In genomic region chr6:131924881-131925474, GRCh38 we compare ENCODE assay signal across 9 cellular contexts. TPM values are rescaled to one million over a fixed set of nuclear protein-coding genes. Genes with fewer than 3 reads are reported as not detected.
A peak's percentile ranks its signal among the peaks of the same experiment; 100 is the strongest.
DNase-seq lines count a peak whose midpoint lies in the region; ATAC-seq, FAIRE-seq and TF ChIP-seq lines count a peak whose summit lies in the region.
"Had no signal": no experiment of that assay in that cellular context is flagged by ENCODE, and none has a peak within 500 bp of the region (broad histone marks: within the 10 kb centered on the region; RNA-seq: fewer than 3 reads in every experiment).

No MANE protein-coding gene starts in this region.

- POLR2A ChIA-PET in SK-N-SH (lab: Yijun Ruan, JAX) = no interaction called here

- TF ChIP-seq CTCF in AG10803 (conservative IDR thresholded peaks at IDR 0.05; ENCODE audit: low read length) (peak; percentile 69), HFFc6 (IDR thresholded peaks at IDR 0.05) (peak; percentile 82), SK-N-SH (IDR thresholded peaks at IDR 0.05) (peak; percentile 75), heart right ventricle (IDR thresholded peaks at IDR 0.05) (peak; percentile 24 to 78 (median 58)), tibial artery (IDR thresholded peaks at IDR 0.05) (peak; percentile 63 to 67)

- DNase-seq in AG10803 (ENCODE audit: low read depth) (peak; percentile 59), HFFc6 (peak; percentile 41), SK-N-SH (no peak), heart right ventricle (no peak), tibial artery (no peak), cerebellar nuclear complex (lab: John Stamatoyannopoulos, UW) (no peak), H54 (ENCODE audit: insufficient read length, low spot score) (no peak)

- H3K27ac Mint-ChIP-seq in HFFc6 = no peak overlapping the region

- H3K36me3 ChIP-seq in SK-N-SH (replicated peaks in 1 of 2; ENCODE audit: control insufficient read depth in 1 of 2, insufficient read depth in 2 of 2, low read length in 1 of 2) = no peaks in the 10 kb centered on the region
- no peaks in the 10 kb centered on the region for H3K36me3 ChIP-seq in heart right ventricle
- H3K36me3 ChIP-seq in tibial artery = no peaks in the 10 kb centered on the region

- WGBS in SK-N-SH (ENCODE audit: low lambda C conversion rate) = 6% methylated on average over 4 of the region's 4 CpGs
- 14 to 20% methylated on average over 4 of the region's 4 CpGs for WGBS in heart right ventricle, 2 donors

- H3K4me1 ChIP-seq in SK-N-SH (ENCODE audit: control insufficient read depth in 1 of 2, insufficient read depth in 2 of 2, low read depth in 1 of 2, low read length in 1 of 2) = no peaks in the 10 kb centered on the region
- H3K4me1 ChIP-seq in heart right ventricle = no peaks in the 10 kb centered on the region
- peaks cover 0 to 7% (median 2%) of the 10 kb centered on the region in 4 donors for H3K4me1 ChIP-seq in tibial artery

- H3K79me2 ChIP-seq in SK-N-SH (ENCODE audit: insufficient read depth) = no peaks in the 10 kb centered on the region

- H3K4me2 ChIP-seq in SK-N-SH = no peak overlapping the region

- intact Hi-C loops in heart right ventricle (cut with DNase I) = loop anchor here (2.0 to 10.0 kb wide), 9 partner anchors 236 to 560 kb away; no protein-coding TSS in a partner anchor
- intact Hi-C loops in tibial artery (cut with DNase I; ENCODE audit: low total_unique reads) = loop anchor here (2.0 to 5.0 kb wide), 2 partner anchors 237 to 296 kb away; no protein-coding TSS in a partner anchor

- peak; percentile 60 for TF ChIP-seq RAD21 in SK-N-SH (IDR thresholded peaks at IDR 0.05; ENCODE audit: low read length)

- H3K36me3 Mint-ChIP-seq in HFFc6 (ENCODE audit: low read depth) = peaks cover 4% of the 10 kb centered on the region; the same call in 1 of the 2 replicates

- peaks cover 10% of the 10 kb centered on the region for H3F3A ChIP-seq in SK-N-SH (replicated peaks; ENCODE audit: insufficient read depth)

- H3K9me2 ChIP-seq in SK-N-SH = no peaks in the 10 kb centered on the region

- CTCF ChIA-PET in SK-N-SH (lab: Yijun Ruan, JAX) = interaction anchor here (0.6 to 4.1 kb wide), 8 partner anchors 10 to 322 kb away, joined by 3 to 30 read pairs (median 3); partner anchors contain the start of gene CCN2

- H3K9ac ChIP-seq in SK-N-SH = no peak overlapping the region

- H3K27me3 ChIP-seq in SK-N-SH (ENCODE audit: insufficient read depth) (no peaks in the 10 kb centered on the region), heart right ventricle (no peaks in the 10 kb centered on the region), tibial artery (no peaks in the 10 kb centered on the region)

- ATAC-seq in heart right ventricle (peak in 4 of 8 donors; percentile 53 to 65 (median 58)), GM19023 (IDR thresholded peaks at IDR 0.05; ENCODE audit: unreplicated experiment) (no peak)

- H3K9me3 ChIP-seq in SK-N-SH (peaks cover 14% of the 10 kb centered on the region), heart right ventricle (peaks cover 0 to 27% (median 4%) of the 10 kb centered on the region in 11 donors), tibial artery (peaks cover 0 to 13% (median 4%) of the 10 kb centered on the region in 3 donors)

- H4K20me1 ChIP-seq in SK-N-SH (ENCODE audit: insufficient read depth) = no peaks in the 10 kb centered on the region

- no peak for TF ChIP-seq POLR2A in H54 (IDR thresholded peaks at IDR 0.05; ENCODE audit: low read depth, low read length)

- H3K4me3 ChIP-seq in AG10803 (ENCODE audit: low read length) = no peak overlapping the region
- H3K4me3 ChIP-seq in SK-N-SH (ENCODE audit: low read depth in 2 of 2, low read length in 1 of 2) = peak overlapping the region in 1 of 2 experiments; percentile 2; a peak in 1 of 4 replicates
- no peak overlapping the region for H3K4me3 ChIP-seq in heart right ventricle
- H3K4me3 ChIP-seq in tibial artery = no peak overlapping the region

- no peak for TF ChIP-seq EP300 in SK-N-SH (IDR thresholded peaks at IDR 0.05; ENCODE audit: borderline replicate concordance in 1 of 2, low read depth in 1 of 2, low read length in 1 of 2)

- H3K4me1 Mint-ChIP-seq in HFFc6 (ENCODE audit: low read depth) = peaks cover 15% of the 10 kb centered on the region

- 0 out of 2 replicates have a peak overlapping the region, but pooled peaks have one; percentile 15 for H2AFZ ChIP-seq in SK-N-SH (ENCODE audit: low read depth)

- H3K9me3 Mint-ChIP-seq in HFFc6 = peaks cover 9% of the 10 kb centered on the region

- no peak overlapping the region; a peak in 1 of 4 replicates for H3K27ac ChIP-seq in SK-N-SH (ENCODE audit: low read depth in 2 of 2, low read length in 1 of 2)
- no peak overlapping the region for H3K27ac ChIP-seq in heart right ventricle
- no peak overlapping the region for H3K27ac ChIP-seq in tibial artery

- FAIRE-seq in H54 (lab: Jason Lieb, UNC) = no peak
- FAIRE-seq: colon had no signal

- H3K27me3 Mint-ChIP-seq in HFFc6 (ENCODE audit: insufficient read depth) = no peaks in the 10 kb centered on the region

- H3K4me3 Mint-ChIP-seq in HFFc6 = no peak overlapping the region

TF ChIP-seq in SK-N-SH, 30 proteins besides CTCF, POLR2A, EP300 and RAD21:
- no peak for TF ChIP-seq USF2 (IDR thresholded peaks at IDR 0.05; ENCODE audit: borderline replicate concordance, low read depth, low read length)
- TF ChIP-seq RXRA (IDR thresholded peaks at IDR 0.05; ENCODE audit: borderline replicate concordance, low read depth) = 0 out of 2 replicates have a peak, but pooled peaks have one; percentile 8
- peak; percentile 55 for TF ChIP-seq SMC3 (IDR thresholded peaks at IDR 0.05; ENCODE audit: low read depth, low read length)
- TF ChIP-seq FOSL2 (IDR thresholded peaks at IDR 0.05; ENCODE audit: borderline replicate concordance, low read depth) = no peak
- TF ChIP-seq PBX3 (IDR thresholded peaks at IDR 0.05) = peak; percentile 77

RNA-seq across cellular contexts. Expression of gene CCN2, which starts 26.2 kb away (rescaled TPM):
- total RNA-seq in HFFc6 (2021; fragmentation: NEBNext Ultra II Directional; extraction: Animal tissue kit (Norgen Biotek cat#: 25700)) = 100 to 1,000 TPM; 493 to 923 (median 550) TPM
- polyA plus RNA-seq in SK-N-SH (2012; rRNA removed) = 486 and 709 TPM in 2 replicates
- 749 and 798 TPM in 2 replicates for polyA plus RNA-seq in SK-N-SH (2012; cell fraction: cytosol; rRNA removed)
- 877 and 1,310 TPM in 2 replicates for polyA plus RNA-seq in SK-N-SH (2012; cell fraction: nucleus; rRNA removed)
- 10 to 100 TPM in 9 of 10 donors, 1 to 10 TPM in 1; 6.1 to 60.5 (median 40.7) TPM for total RNA-seq in heart right ventricle
- polyA plus RNA-seq in heart right ventricle = 10 to 100 TPM in 1 of 2 donors, 1 to 10 TPM in 1; 6.5 to 71.3 TPM

Comparison
In these comparisons a context has a peak if more than half of its experiments do, and no peak if none do; other contexts are left out.
1. DNase-seq: peak in AG10803 (single experiment) and HFFc6 (single experiment); none in SK-N-SH (single experiment), heart right ventricle (0 of 2), tibial artery (0 of 2), cerebellar nuclear complex (0 of 2) and H54 (single experiment).
2. RNA of gene CCN2, which starts 26.2 kb away (total RNA-seq): 493 to 923 TPM in HFFc6; 6.1 to 60.5 TPM in heart right ventricle; every median in the first group is over 4 times any median in the second.
3. Peak in every context shown above with its lines, with median percentiles within 50 percentile points of each other: CTCF ChIP-seq.